9 cellular contexts compared by ENCODE assay signal in genomic region chr10:51832652-51833383, GRCh38.
A peak's percentile ranks its signal among the peaks of the same experiment; 100 is the strongest.
DNase-seq lines count a peak whose midpoint lies in the region; ATAC-seq, FAIRE-seq and TF ChIP-seq lines count a peak whose summit lies in the region.
"Had no signal": no experiment of that assay in that cellular context is flagged by ENCODE, and none has a peak within 500 bp of the region (broad histone marks: within the 10 kb centered on the region; RNA-seq: fewer than 3 reads in every experiment).

No MANE protein-coding gene starts in this region.

- no peaks in the 10 kb centered on the region for H4K20me1 ChIP-seq in Karpas-422 (ENCODE audit: insufficient read depth, low read depth, low read length)

- no peaks in the 10 kb centered on the region for H3K79me2 ChIP-seq in Karpas-422 (ENCODE audit: low read length)

- peaks cover 6% of the 10 kb centered on the region for H3K4me1 Mint-ChIP-seq in endodermal cell

- H3K4me1 ChIP-seq in endodermal cell (ENCODE audit: control insufficient read depth, insufficient read depth, low read length), result peaks cover 4% of the 10 kb centered on the region
- no peaks in the 10 kb centered on the region for H3K4me1 ChIP-seq in Karpas-422 (ENCODE audit: low read length)

- H3K9me3 Mint-ChIP-seq in endodermal cell, result peaks cover 17% of the 10 kb centered on the region

- no peaks in the 10 kb centered on the region for H3K9me2 ChIP-seq in Karpas-422 (replicated peaks; ENCODE audit: insufficient read depth, low read length)

- H3K36me3 Mint-ChIP-seq in endodermal cell (ENCODE audit: low read depth), result no peaks in the 10 kb centered on the region

- no peaks in the 10 kb centered on the region for H3K36me3 ChIP-seq in MG63
- no peaks in the 10 kb centered on the region for H3K36me3 ChIP-seq in endodermal cell (ENCODE audit: control insufficient read depth, insufficient read depth, low read length)
- no peaks in the 10 kb centered on the region for H3K36me3 ChIP-seq in Karpas-422 (ENCODE audit: insufficient read depth, low read length)
- no peaks in the 10 kb centered on the region for H3K36me3 ChIP-seq in WERI-Rb-1

- TF ChIP-seq CTCF in AG04450 (IDR thresholded peaks at IDR 0.05; ENCODE audit: low read depth, low read length) (no peak), endodermal cell (conservative IDR thresholded peaks at IDR 0.05) (no peak), WERI-Rb-1 (IDR thresholded peaks at IDR 0.05; ENCODE audit: low read depth, low read length) (no peak)

- no peak overlapping the region for H3K4me2 ChIP-seq in Karpas-422 (ENCODE audit: low read depth, low read length, poor library complexity, severe bottlenecking)

- CTCF ChIA-PET in AG04450 (lab: Charles Lee), result no interaction called here

- H3K4me3 Mint-ChIP-seq in endodermal cell, result no peak overlapping the region

- H3K27me3 Mint-ChIP-seq in endodermal cell (ENCODE audit: insufficient read depth), result no peaks in the 10 kb centered on the region

- H3K27ac ChIP-seq in AG04450 (ENCODE audit: low read depth, low read length) (peak overlapping the region; percentile 57), endodermal cell (ENCODE audit: low read depth, low read length) (no peak overlapping the region), Karpas-422 (ENCODE audit: low read length) (no peak overlapping the region), WERI-Rb-1 (no peak overlapping the region)

- peak; percentile 84 for FAIRE-seq in urothelium cell line (lab: Jason Lieb, UNC)
- FAIRE-seq: GM18507 had no signal

- H3K9ac ChIP-seq in endodermal cell (ENCODE audit: extremely low read depth, low read length, poor library complexity, severe bottlenecking) (no peak overlapping the region), Karpas-422 (ENCODE audit: low read length) (no peak overlapping the region)

- 79 to 87% methylated on average over 7 of the region's 7 CpGs for WGBS in endodermal cell (ENCODE audit: insufficient coverage in 1 of 2, insufficient read length in 1 of 2), 2 experiments

- H3K9me3 ChIP-seq in AG04450 (ENCODE audit: control insufficient read depth, insufficient read depth, low read length) (no peaks in the 10 kb centered on the region), MG63 (peaks cover 6% of the 10 kb centered on the region), endodermal cell (ENCODE audit: control insufficient read depth, low read length) (peaks cover 13% of the 10 kb centered on the region), Karpas-422 (ENCODE audit: low read length) (peaks cover 15% of the 10 kb centered on the region; the same call in 1 of the 2 replicates), WERI-Rb-1 (ENCODE audit: severe bottlenecking) (no peaks in the 10 kb centered on the region)

- H3K4me3 ChIP-seq in AG04450 (ENCODE audit: low read depth, low read length), result no peak overlapping the region
- no peak overlapping the region for H3K4me3 ChIP-seq in MG63
- H3K4me3 ChIP-seq in endodermal cell (ENCODE audit: low read length), result no peak overlapping the region
- H3K4me3 ChIP-seq in Karpas-422 (ENCODE audit: low read length), result no peak overlapping the region
- H3K4me3 ChIP-seq in WERI-Rb-1 (ENCODE audit: low read depth, low read length), result no peak overlapping the region

- H2AFZ ChIP-seq in Karpas-422 (ENCODE audit: low read length), result no peak overlapping the region

- POLR2A ChIA-PET in AG04450 (lab: Yijun Ruan, JAX), result no interaction called here

- H3K27ac Mint-ChIP-seq in endodermal cell, result no peak overlapping the region

- H3K27me3 ChIP-seq in AG04450 (ENCODE audit: control insufficient read depth, insufficient read depth, low read length), result no peaks in the 10 kb centered on the region
- H3K27me3 ChIP-seq in MG63, result no peaks in the 10 kb centered on the region
- H3K27me3 ChIP-seq in endodermal cell (ENCODE audit: control insufficient read depth, insufficient read depth, low read length, poor library complexity, severe bottlenecking), result no peaks in the 10 kb centered on the region
- no peaks in the 10 kb centered on the region for H3K27me3 ChIP-seq in Karpas-422 (ENCODE audit: low read length)
- H3K27me3 ChIP-seq in WERI-Rb-1 (ENCODE audit: insufficient read depth, low read depth, severe bottlenecking), result no peaks in the 10 kb centered on the region

- peak; percentile 61 for DNase-seq in AG04450 (ENCODE audit: low read depth, low spot score)
- peak; percentile 39 for DNase-seq in MG63
- peak; percentile 22 for DNase-seq in fibroblast of gingiva (ENCODE audit: low read depth)
- DNase-seq in urothelium cell line (ENCODE audit: low spot score), result peak; percentile 83
- no peak for DNase-seq in endodermal cell
- no peak for DNase-seq in Karpas-422
- DNase-seq in WERI-Rb-1, result no peak

- ATAC-seq in GM21423 (IDR thresholded peaks at IDR 0.05; ENCODE audit: unreplicated experiment), result peak; percentile 83

Comparison
In these comparisons a context has a peak if more than half of its experiments do, and no peak if none do; other contexts are left out.
1. DNase-seq: peak in AG04450 (single experiment), MG63 (single experiment), fibroblast of gingiva (single experiment) and urothelium cell line (single experiment); none in endodermal cell (single experiment), Karpas-422 (single experiment) and WERI-Rb-1 (single experiment).